Comparison of ENCODE assay signal across 2 cellular contexts in genomic region chr3:20343790-20344189, GRCh38.
TF ChIP-seq lines count a peak whose summit lies in the region.

No MANE protein-coding gene starts in this region.

TF ChIP-seq in GM23338, 12 proteins besides CTCF, POLR2A, EP300 and RAD21 (continued from another document):
- TF ChIP-seq ETS1 (IDR thresholded peaks at IDR 0.05) = no peak
- no peak for TF ChIP-seq CREB1 (CRISPR knock-in tag; IDR thresholded peaks at IDR 0.05; ENCODE audit: low read depth)
- TF ChIP-seq POLR2AphosphoS5 (IDR thresholded peaks at IDR 0.05; ENCODE audit: low read depth) = no peak
- no peak for TF ChIP-seq EZH2 (IDR thresholded peaks at IDR 0.05; ENCODE audit: low read depth, unreplicated experiment)
- TF ChIP-seq EZH2phosphoT487 (IDR thresholded peaks at IDR 0.05; ENCODE audit: unreplicated experiment) = no peak
- no peak for TF ChIP-seq ZNF462 (CRISPR knock-in tag; IDR thresholded peaks at IDR 0.05)
- TF ChIP-seq STAT1 (IDR thresholded peaks at IDR 0.05; ENCODE audit: unreplicated experiment) = no peak
- TF ChIP-seq ZNF331 (CRISPR knock-in tag; IDR thresholded peaks at IDR 0.05; ENCODE audit: low read depth) = no peak
- no peak for TF ChIP-seq JUNB (IDR thresholded peaks at IDR 0.05; ENCODE audit: unreplicated experiment)
- TF ChIP-seq REST (IDR thresholded peaks at IDR 0.05; ENCODE audit: unreplicated experiment) = no peak

TF ChIP-seq in H1, 55 proteins besides CTCF, POLR2A, EP300 and RAD21 (continued from another document):
- TF ChIP-seq E2F6 (IDR thresholded peaks at IDR 0.05) (no peak), SUZ12 (IDR thresholded peaks at IDR 0.05; ENCODE audit: low read length) (no peak), CHD2 (IDR thresholded peaks at IDR 0.05; ENCODE audit: low read length) (no peak), CTBP2 (IDR thresholded peaks at IDR 0.05; ENCODE audit: borderline replicate concordance, insufficient read depth, insufficient read length, low read length) (no peak), CEBPB (IDR thresholded peaks at IDR 0.05; ENCODE audit: low read depth, low read length) (no peak), MAFK (IDR thresholded peaks at IDR 0.05; ENCODE audit: low read depth, low read length) (no peak), GTF2F1 (IDR thresholded peaks at IDR 0.05; ENCODE audit: borderline replicate concordance, low read depth, low read length) (no peak), BRCA1 (IDR thresholded peaks at IDR 0.05; ENCODE audit: low read depth, low read length) (no peak)
